ENCODE assay signal across 7 cellular contexts in the genomic region with DNA sequence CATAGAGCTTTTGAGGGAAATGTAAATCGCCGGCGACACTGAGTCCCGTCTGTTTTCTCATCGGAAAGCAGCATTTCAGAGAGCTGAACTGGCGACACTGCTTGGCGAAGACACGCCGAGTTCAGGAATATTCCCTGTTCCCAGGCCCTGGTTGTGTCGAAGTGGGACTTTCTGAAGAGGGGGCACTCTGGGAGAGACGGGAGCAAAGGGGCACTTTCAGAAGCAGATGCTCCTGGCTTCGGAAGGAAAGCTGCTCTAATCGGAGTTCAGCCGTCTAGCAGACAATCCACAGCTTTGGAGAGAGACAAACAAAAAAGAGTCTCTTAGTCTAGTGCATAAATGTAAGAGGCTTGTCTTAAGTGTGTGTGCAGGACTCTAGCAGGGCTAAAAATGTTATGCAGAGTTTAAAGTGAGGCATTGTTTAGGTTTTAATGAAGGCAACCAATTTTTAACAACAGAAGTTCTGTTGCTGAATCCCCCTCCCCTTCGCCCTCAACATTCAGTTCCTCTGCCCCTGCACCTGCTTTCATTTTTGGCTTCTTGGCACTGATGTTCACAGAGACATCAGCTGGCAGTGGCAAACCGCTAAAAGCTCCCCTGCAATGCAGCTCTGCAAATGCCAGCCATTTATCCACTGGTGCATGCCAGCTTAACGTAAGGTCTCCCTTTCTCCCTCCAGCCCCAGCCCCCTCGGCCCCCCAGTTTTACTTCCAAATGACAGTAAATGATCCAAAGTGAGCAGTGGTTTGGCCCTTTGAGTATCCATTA.
DNase-seq lines count a peak whose midpoint lies in the region; ATAC-seq and TF ChIP-seq lines count a peak whose summit lies in the region.

No MANE protein-coding gene starts in this region.

- H3K36me3 ChIP-seq in subcutaneous abdominal adipose tissue (ENCODE audit: control insufficient read depth in 5 of 5, insufficient read depth in 5 of 5, low read length in 5 of 5) (no peaks in the 10 kb centered on the region), prostate gland (no peaks in the 10 kb centered on the region)

- peaks cover 9 to 27% (median 24%) of the 10 kb centered on the region in 5 donors for H3K4me1 ChIP-seq in subcutaneous abdominal adipose tissue (ENCODE audit: control insufficient read depth in 5 of 5, insufficient read depth in 5 of 5, low read length in 5 of 5)
- H3K4me1 ChIP-seq in prostate gland (replicated peaks) = no peaks in the 10 kb centered on the region

- intact Hi-C loops in prostate gland (cut with DNase I) = no loop called here

- 22 to 24% (median 22%) methylated on average over 18 of the region's 18 CpGs for WGBS in adipose tissue, 3 donors
- WGBS in prostate gland = 29% methylated on average over 18 of the region's 18 CpGs

- no peak for TF ChIP-seq CTCF in prostate gland (IDR thresholded peaks at IDR 0.05)

- no peak for TF ChIP-seq POLR2A in prostate gland (IDR thresholded peaks at IDR 0.05)

- peak overlapping the region in 4 of 5 donors; percentile 49 to 71 (median 62) for H3K9ac ChIP-seq in subcutaneous abdominal adipose tissue (ENCODE audit: low read length in 5 of 5)

- H3K27ac ChIP-seq in adipose tissue (ENCODE audit: low read depth, low read length) (peak overlapping the region; percentile 21), subcutaneous abdominal adipose tissue (ENCODE audit: low read depth, low read length) (peak overlapping the region; percentile 81), prostate gland (no peak overlapping the region)

- DNase-seq in NCI-H1105 treated with DMSO at 0.1 percent for 48 hours (lab: John Stamatoyannopoulos, UW) = peak; percentile 93
- DNase-seq in inferior parietal cortex (ENCODE audit: extremely low spot score) = peak; percentile 62
- DNase-seq in prostate gland (ENCODE audit: low spot score) = no peak
- DNase-seq in stimulated activated naive CD4-positive, alpha-beta T cell treated with Interleukin-2 at 50 U/mL for 16 hours (lab: John Stamatoyannopoulos, UW) = no peak

- H3K9me3 ChIP-seq in subcutaneous abdominal adipose tissue (ENCODE audit: control insufficient read depth in 5 of 5, low read length in 5 of 5) = no peaks in the 10 kb centered on the region
- H3K9me3 ChIP-seq in prostate gland = no peaks in the 10 kb centered on the region

- H3K27me3 ChIP-seq in subcutaneous abdominal adipose tissue (ENCODE audit: control insufficient read depth in 5 of 5, insufficient read depth in 4 of 5, low read length in 5 of 5) = no peaks in the 10 kb centered on the region
- no peaks in the 10 kb centered on the region for H3K27me3 ChIP-seq in prostate gland (replicated peaks; ENCODE audit: insufficient read depth)

- ATAC-seq in HG02798 (IDR thresholded peaks at IDR 0.05; ENCODE audit: poor library complexity, unreplicated experiment) = no peak

- H3K4me3 ChIP-seq in subcutaneous abdominal adipose tissue (ENCODE audit: low read depth in 1 of 5, low read length in 5 of 5) = peak overlapping the region; percentile 34 to 74 (median 56)
- H3K4me3 ChIP-seq in prostate gland = no peak overlapping the region

Comparison
In these comparisons a context has a peak if more than half of its experiments do, and no peak if none do; other contexts are left out.
1. DNase-seq: peak in NCI-H1105 treated with DMSO at 0.1 percent for 48 hours (single experiment) and inferior parietal cortex (single experiment); none in prostate gland (single experiment) and stimulated activated naive CD4-positive, alpha-beta T cell treated with Interleukin-2 at 50 U/mL for 16 hours (single experiment).
2. H3K27ac ChIP-seq: peak in adipose tissue (single experiment) and subcutaneous abdominal adipose tissue (single experiment); none in prostate gland (0 of 2).
3. H3K4me3 ChIP-seq: peak in subcutaneous abdominal adipose tissue (5 of 5); none in prostate gland (0 of 2).